ENCODE assay signal across 20 cellular contexts in the genomic region with DNA sequence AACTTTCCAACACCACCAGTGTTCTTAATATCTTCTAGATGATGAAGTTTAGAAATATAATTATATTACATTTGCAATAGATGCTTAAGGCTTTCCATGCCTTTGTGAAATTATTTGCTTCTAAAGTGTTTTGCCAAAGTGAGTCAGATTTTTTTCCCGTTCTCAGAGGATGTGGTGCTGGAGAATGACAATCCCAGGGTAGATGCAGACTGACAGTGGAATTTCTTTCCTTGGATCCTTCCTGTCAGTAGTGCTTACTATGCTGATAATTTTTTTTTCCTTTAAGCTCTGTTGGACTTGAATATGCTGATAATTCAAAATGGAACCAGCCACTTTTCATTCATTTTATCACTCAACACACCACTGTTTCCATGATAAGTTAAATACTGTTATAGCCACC. TPM values are rescaled to one million over a fixed set of nuclear protein-coding genes. Genes with fewer than 3 reads are reported as not detected.
DNase-seq lines count a peak whose midpoint lies in the region; ATAC-seq, FAIRE-seq and TF ChIP-seq lines count a peak whose summit lies in the region.
"Had no signal": no experiment of that assay in that cellular context is flagged by ENCODE, and none has a peak within 500 bp of the region (broad histone marks: within the 10 kb centered on the region; RNA-seq: fewer than 3 reads in every experiment).

No MANE protein-coding gene starts in this region.

- H3K79me2 ChIP-seq in PC-3 (ENCODE audit: low read length) (no peaks in the 10 kb centered on the region), K562 (ENCODE audit: control insufficient read depth, insufficient read depth, low read length) (no peaks in the 10 kb centered on the region), neural cell (replicated peaks; ENCODE audit: insufficient read depth, low read length) (no peaks in the 10 kb centered on the region)

- 0% methylated on average over 1 of the region's 1 CpG for WGBS in K562 (ENCODE audit: insufficient coverage, low coverage, missing lambda C conversion rate)

- DNase-seq in EL = peak; percentile 9
- DNase-seq in PC-3 = peak; percentile 27
- no peak for DNase-seq in K562 (ENCODE audit: extremely low read depth in 1 of 4, low spot score in 3 of 4)
- DNase-seq in NCI-H2029 (lab: John Stamatoyannopoulos, UW) = no peak
- DNase-seq in COLO668 (lab: John Stamatoyannopoulos, UW; ENCODE audit: unreplicated experiment) = no peak
- DNase-seq: DMS79, MG63, NCI-H1092 treated with DMSO at 0.1 percent for 48 hours, NCI-H2081 treated with DMSO at 0.1 percent for 48 hours, NCI-H446 treated with DMSO at 0.1 percent for 48 hours, NCI-H69, Right ventricle myocardium superior had no signal

- TF ChIP-seq EP300 in K562 (IDR thresholded peaks at IDR 0.05; ENCODE audit: low read length) = no peak
- no peak for TF ChIP-seq EP300 in neural cell (conservative IDR thresholded peaks at IDR 0.05; ENCODE audit: poor library complexity, severe bottlenecking)

- ATAC-seq in PC-3 (peak; percentile 31; the same call in 1 of the 2 replicates), K562 (no peak), HG02678 (IDR thresholded peaks at IDR 0.05; ENCODE audit: unreplicated experiment) (no peak), HG02623 (IDR thresholded peaks at IDR 0.05; ENCODE audit: unreplicated experiment) (no peak)

- H4K20me1 ChIP-seq in PC-3 (ENCODE audit: low read length) (no peaks in the 10 kb centered on the region), K562 (replicated peaks; ENCODE audit: control insufficient read depth, insufficient read depth, low read length) (no peaks in the 10 kb centered on the region), neural cell (ENCODE audit: insufficient read depth) (no peaks in the 10 kb centered on the region)
- H4K20me1 ChIP-seq: BLaER1 treated with 17β-estradiol and CSF1 and Interleukin-3, amounts not matched to agents 10 nM and 100 nM had no signal

- H3K9ac ChIP-seq in PC-3 (ENCODE audit: low read length) = no peak overlapping the region
- no peak overlapping the region for H3K9ac ChIP-seq in K562 (ENCODE audit: insufficient read depth in 1 of 2, low read depth in 2 of 2, low read length in 2 of 2)
- no peak overlapping the region for H3K9ac ChIP-seq in neural cell (ENCODE audit: low read length)
- H3K9ac ChIP-seq: BLaER1 treated with 17β-estradiol and CSF1 and Interleukin-3, amounts not matched to agents 10 nM and 100 nM; KMS-11 had no signal

- no peaks in the 10 kb centered on the region for H3K9me3 ChIP-seq in PC-3 (ENCODE audit: low read length)
- H3K9me3 ChIP-seq in K562 (replicated peaks; ENCODE audit: control insufficient read depth, insufficient read depth, low read depth, low read length) = no peaks in the 10 kb centered on the region
- no peaks in the 10 kb centered on the region for H3K9me3 ChIP-seq in neural cell (ENCODE audit: low read length)
- H3K9me3 ChIP-seq: BLaER1 treated with 17β-estradiol and CSF1 and Interleukin-3, amounts not matched to agents 10 nM and 100 nM; HAP-1; MG63 had no signal

- H2AFZ ChIP-seq in PC-3 (ENCODE audit: low read length) (no peak overlapping the region), K562 (ENCODE audit: low read depth, low read length) (no peak overlapping the region), neural cell (ENCODE audit: low read depth, low read length) (no peak overlapping the region)

- H3K4me1 ChIP-seq in PC-3 (ENCODE audit: insufficient read depth, low read length) (peaks cover 7% of the 10 kb centered on the region; the same call in 1 of the 2 replicates), K562 (replicated peaks in 1 of 2; ENCODE audit: control insufficient read depth in 2 of 2, insufficient read depth in 2 of 2, low read length in 2 of 2) (no peaks in the 10 kb centered on the region)
- H3K4me1 ChIP-seq: BLaER1 treated with 17β-estradiol and CSF1 and Interleukin-3, amounts not matched to agents 10 nM and 100 nM had no signal

- no peak for FAIRE-seq in K562 (lab: Jason Lieb, UNC)
- FAIRE-seq: G401.6, RCC 7860 had no signal

- H3K4me2 ChIP-seq in PC-3 (ENCODE audit: low read length) = no peak overlapping the region
- H3K4me2 ChIP-seq in K562 (ENCODE audit: insufficient read depth, low read length) = no peak overlapping the region
- no peak overlapping the region for H3K4me2 ChIP-seq in neural cell (ENCODE audit: low read length)
- H3K4me2 ChIP-seq: BLaER1 treated with 17β-estradiol and CSF1 and Interleukin-3, amounts not matched to agents 10 nM and 100 nM; KMS-11 had no signal

- TF ChIP-seq CTCF in PC-3 (conservative IDR thresholded peaks at IDR 0.05; ENCODE audit: low read depth, low read length) (no peak), K562 (IDR thresholded peaks at IDR 0.05 in 2 of 3, conservative IDR thresholded peaks at IDR 0.05 in 1 of 3; ENCODE audit: insufficient read depth in 2 of 3, low read depth in 1 of 3, low read length in 3 of 3) (no peak), neural cell (IDR thresholded peaks at IDR 0.05; ENCODE audit: poor library complexity, severe bottlenecking) (no peak)

- in situ Hi-C loops in K562 (cut with MboI) = no loop called here

- H3K27ac ChIP-seq in PC-3 (ENCODE audit: low read length) = no peak overlapping the region
- H3K27ac ChIP-seq in K562 (ENCODE audit: extremely low read depth, low read depth, low read length) = no peak overlapping the region
- H3K27ac ChIP-seq in neural cell (ENCODE audit: low read length) = no peak overlapping the region
- H3K27ac ChIP-seq: BLaER1 treated with 17β-estradiol and CSF1 and Interleukin-3, amounts not matched to agents 10 nM and 100 nM; KMS-11 had no signal

- intact Hi-C loops in PC-3 (cut with micrococcal nuclease) = no loop called here
- intact Hi-C loops in K562 (cut with micrococcal nuclease) = no loop called here

- no TSS peak for BruUV-seq in PC-3 (replicated peaks; lab: Mats Ljungman, UMichigan)
- no TSS peak for BruUV-seq in K562 (replicated peaks; lab: Mats Ljungman, UMichigan)

- CTCF ChIA-PET in PC-3 (lab: Charles Lee) = no interaction called here
- CTCF ChIA-PET in K562 (lab: Yijun Ruan, JAX; ENCODE audit: low intra/inter-chr PET ratio) = no interaction called here

- POLR2A ChIA-PET in PC-3 (lab: Charles Lee; ENCODE audit: unreplicated experiment) (no interaction called here), K562 (lab: Yijun Ruan, JAX) (interaction anchor here (1.1 kb wide), 1 partner anchor 16 kb away, joined by 3 read pairs; no protein-coding TSS in a partner anchor)

- H3K9me2 ChIP-seq in PC-3 (replicated peaks; ENCODE audit: low read length) (no peaks in the 10 kb centered on the region), neural cell (ENCODE audit: insufficient read depth, low read length) (no peaks in the 10 kb centered on the region)

- TF ChIP-seq POLR2A in K562 (conservative IDR thresholded peaks at IDR 0.05) = no peak

- H3K27me3 ChIP-seq in PC-3 (ENCODE audit: low read length) (no peaks in the 10 kb centered on the region), K562 (ENCODE audit: control insufficient read depth in 2 of 2, insufficient read depth in 2 of 2, low read length in 2 of 2) (no peaks in the 10 kb centered on the region), neural cell (ENCODE audit: insufficient read depth, low read depth, low read length) (no peaks in the 10 kb centered on the region)
- H3K27me3 ChIP-seq: BLaER1 treated with 17β-estradiol and CSF1 and Interleukin-3, amounts not matched to agents 10 nM and 100 nM; MG63 had no signal

- no peak for TF ChIP-seq RAD21 in K562 (CRISPR knock-in tag; conservative IDR thresholded peaks at IDR 0.05 in 1 of 2, IDR thresholded peaks at IDR 0.05 in 1 of 2)
- no peak for TF ChIP-seq RAD21 in neural cell (conservative IDR thresholded peaks at IDR 0.05)

- H3F3A ChIP-seq in PC-3 (ENCODE audit: low read length, unreplicated experiment) (no peaks in the 10 kb centered on the region), neural cell (ENCODE audit: insufficient read depth, low read length, poor library complexity, severe bottlenecking) (no peaks in the 10 kb centered on the region)

- H3K4me3 ChIP-seq in PC-3 (ENCODE audit: low read length) (no peak overlapping the region), K562 (no peak overlapping the region), neural cell (ENCODE audit: low read length) (no peak overlapping the region)
- H3K4me3 ChIP-seq: BLaER1 treated with 17β-estradiol and CSF1 and Interleukin-3, amounts not matched to agents 10 nM and 100 nM; HAP-1; MG63 had no signal

- H3K36me3 ChIP-seq in PC-3 (ENCODE audit: low read depth, low read length) (no peaks in the 10 kb centered on the region), K562 (ENCODE audit: control insufficient read depth, insufficient read depth, low read length) (no peaks in the 10 kb centered on the region), neural cell (ENCODE audit: insufficient read depth, low read length) (no peaks in the 10 kb centered on the region)
- H3K36me3 ChIP-seq: BLaER1 treated with 17β-estradiol and CSF1 and Interleukin-3, amounts not matched to agents 10 nM and 100 nM; HAP-1; MG63 had no signal

- H3K9me1 ChIP-seq in K562 (ENCODE audit: control insufficient read depth, insufficient read depth, low read length) = no peaks in the 10 kb centered on the region

TF ChIP-seq in K562, 482 proteins besides CTCF, POLR2A, EP300 and RAD21 (continues in another document):
- no peak for TF ChIP-seq SIX5 (IDR thresholded peaks at IDR 0.05; ENCODE audit: borderline replicate concordance in 1 of 2, insufficient read depth in 1 of 2, low read depth in 1 of 2, low read length in 2 of 2)

RNA-seq across cellular contexts. Expression of a gene that starts 59.9 kb away (rescaled TPM):
- total RNA-seq in PC-3 (2014; rRNA removed) = 46.1 and 62.8 TPM in 2 replicates
- total RNA-seq in K562 (2011; cell fraction: chromatin; rRNA removed; ENCODE audit: low replicate concordance) = not detected in 2 replicates
- 0.17 TPM in 1 of 2 replicates, not detected in the other for total RNA-seq in K562 (2011; cell fraction: nucleolus; rRNA removed)
- not detected in 2 replicates for total RNA-seq in K562 (2011; cell fraction: nucleoplasm; rRNA removed)
- total RNA-seq in K562 (2014; rRNA removed) = 0.04 and 0.05 TPM in 2 replicates
- 0.03 and 0.04 TPM in 2 replicates for total RNA-seq in K562 (2014; rRNA removed; fragmentation: Illumina TruSeq; extraction: Trizol)
- total RNA-seq in K562 (2015; rRNA removed; fragmentation: Illumina TruSeq; extraction: Trizol) = 0.04 TPM in 2 replicates
- 0.27 and 0.29 TPM in 2 replicates for total RNA-seq in K562 (2021)
- polyA plus RNA-seq in K562 (2011; rRNA removed) = 0.03 TPM in 1 of 2 replicates, not detected in the other
- 0.01 TPM in 2 replicates for polyA plus RNA-seq in K562 (2011; cell fraction: cytosol; rRNA removed)
- 0.03 TPM in 2 replicates for polyA plus RNA-seq in K562 (2011; cell fraction: nucleus; rRNA removed)
- polyA plus RNA-seq in K562 (2012) = 0.07 and 0.08 TPM in 2 replicates
- polyA plus RNA-seq in K562 (2014; fragmentation: Illumina TruSeq; extraction: Trizol) = 0.04 TPM in 2 replicates
- under 1 TPM; 0.07 to 0.21 TPM for polyA plus RNA-seq in K562 (2014; fragmentation: Nextera tagmentation; extraction: Ambion mirVana)
- polyA plus RNA-seq in K562 (2014; rRNA removed) = 0.01 and 0.04 TPM in 2 replicates
- 0.06 TPM in 1 of 2 replicates, not detected in the other for polyA minus RNA-seq in K562 (2011; rRNA and poly(A)+ RNA removed)
- not detected in 2 replicates for polyA minus RNA-seq in K562 (2011; cell fraction: cytosol; rRNA and poly(A)+ RNA removed)
- under 0.01 TPM in 1 of 2 replicates, not detected in the other for polyA minus RNA-seq in K562 (2011; cell fraction: nucleus; rRNA and poly(A)+ RNA removed)
- polyA plus RNA-seq in neural cell = 371 and 394 TPM in 2 replicates
- 742 and 770 TPM in 2 replicates for polyA minus RNA-seq in neural cell

Comparison
In these comparisons a context has a peak if more than half of its experiments do, and no peak if none do; other contexts are left out.
1. DNase-seq: peak in EL (single experiment) and PC-3 (single experiment); none in K562 (0 of 4), NCI-H2029 (single experiment) and COLO668 (single experiment).
2. RNA of a gene that starts 59.9 kb away (total RNA-seq): 46.1 to 62.8 TPM in PC-3; 0.03 to 0.29 TPM in K562; every median in the first group is over 10 times any median in the second.